Comparison of ENCODE assay signal across 19 cellular contexts in the genomic region with DNA sequence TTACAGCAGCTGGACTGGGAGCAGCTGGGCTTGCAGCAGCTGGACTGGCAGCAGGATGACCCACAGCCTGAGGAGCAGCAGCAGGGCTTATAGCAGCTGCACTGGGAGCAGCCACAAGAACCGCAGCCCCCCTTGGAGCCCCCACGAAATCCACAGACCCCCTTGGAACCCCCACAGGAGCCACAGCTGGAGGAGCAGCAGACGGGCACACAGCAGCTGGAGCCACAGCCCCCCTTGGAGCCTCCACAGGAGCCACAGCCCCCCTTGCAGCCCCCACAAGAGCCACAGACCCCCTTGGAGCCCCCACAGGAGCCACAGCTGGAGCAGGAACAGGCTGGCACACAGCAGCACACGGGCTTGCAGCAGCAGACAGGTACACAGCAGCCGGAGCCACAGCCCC. TPM values are rescaled to one million over a fixed set of nuclear protein-coding genes. Genes with fewer than 3 reads are reported as not detected.
"Had no signal": no experiment of that assay in that cellular context is flagged by ENCODE, and none has a peak within 500 bp of the region (broad histone marks: within the 10 kb centered on the region; RNA-seq: fewer than 3 reads in every experiment).

No MANE protein-coding gene starts in this region.

RNA-seq across cellular contexts. Expression of a gene that starts 0.4 kb away (rescaled TPM):
- total RNA-seq: activated B cell treated with CpG ODN at 0.5 μM for 24 hours; activated CD4-positive, alpha-beta memory T cell treated with anti-CD3 and anti-CD28 coated beads for 36 hours; activated CD4-positive, alpha-beta T cell treated with anti-CD3 and anti-CD28 coated beads, Interleukin-2, amount 10 ng/mL, durations not matched to agents 24 days and 14 days; activated CD8-positive, alpha-beta memory T cell treated with anti-CD3 and anti-CD28 coated beads for 36 hours; activated CD8-positive, alpha-beta T cell treated with anti-CD3 and anti-CD28 coated beads for 36 hours; activated naive CD4-positive, alpha-beta T cell treated with anti-CD3 and anti-CD28 coated beads for 36 hours; activated naive CD4-positive, alpha-beta T cell treated with anti-CD3 and anti-CD28 coated beads, Interleukin-2, amount 50 U/mL, for 72 hours; activated naive CD8-positive, alpha-beta T cell treated with anti-CD3 and anti-CD28 coated beads for 36 hours; activated T-cell treated with anti-CD3 and anti-CD28 coated beads, Interleukin-2, amount 50 U/mL, for 4 hours; activated T-cell treated with anti-CD3 and anti-CD28 coated beads, Interleukin-2, amount 50 U/mL, for 72 hours; activated T-helper 1 cell treated with anti-CD3 and anti-CD28 coated beads, Interleukin-12 subunit alpha, Interleukin-12 subunit beta, Interleukin-2, Interleukin-4 antibody, amounts not matched to agents 30 ng/mL and 10 ng/mL and 1 ng/mL, durations not matched to agents 14 hours and 24 hours and 36 hours; activated T-helper 17 cell treated with anti-CD3 and anti-CD28 coated beads, Interleukin-2, amount 50 U/mL, for 72 hours; adrenal gland; aorta; astrocyte; body of pancreas; breast epithelium; cardiac septum; cerebellum had no signal
- polyA plus RNA-seq: adrenal gland, aorta had no signal

RNA-seq across cellular contexts. Expression of a gene that starts 9.8 kb away (rescaled TPM):
- total RNA-seq: activated B cell treated with CpG ODN at 0.5 μM for 24 hours; activated CD4-positive, alpha-beta memory T cell treated with anti-CD3 and anti-CD28 coated beads for 36 hours; activated CD4-positive, alpha-beta T cell treated with anti-CD3 and anti-CD28 coated beads, Interleukin-2, amount 10 ng/mL, durations not matched to agents 24 days and 14 days; activated CD8-positive, alpha-beta memory T cell treated with anti-CD3 and anti-CD28 coated beads for 36 hours; activated CD8-positive, alpha-beta T cell treated with anti-CD3 and anti-CD28 coated beads for 36 hours; activated naive CD4-positive, alpha-beta T cell treated with anti-CD3 and anti-CD28 coated beads for 36 hours; activated naive CD4-positive, alpha-beta T cell treated with anti-CD3 and anti-CD28 coated beads, Interleukin-2, amount 50 U/mL, for 72 hours; activated naive CD8-positive, alpha-beta T cell treated with anti-CD3 and anti-CD28 coated beads for 36 hours; activated T-cell treated with anti-CD3 and anti-CD28 coated beads, Interleukin-2, amount 50 U/mL, for 4 hours; activated T-cell treated with anti-CD3 and anti-CD28 coated beads, Interleukin-2, amount 50 U/mL, for 72 hours; activated T-helper 1 cell treated with anti-CD3 and anti-CD28 coated beads, Interleukin-12 subunit alpha, Interleukin-12 subunit beta, Interleukin-2, Interleukin-4 antibody, amounts not matched to agents 30 ng/mL and 10 ng/mL and 1 ng/mL, durations not matched to agents 14 hours and 24 hours and 36 hours; activated T-helper 17 cell treated with anti-CD3 and anti-CD28 coated beads, Interleukin-2, amount 50 U/mL, for 72 hours; adrenal gland; aorta; astrocyte; body of pancreas; breast epithelium; cardiac septum; cerebellum had no signal
- polyA plus RNA-seq: adrenal gland, aorta had no signal

RNA-seq across cellular contexts. Expression of a gene that starts 14.0 kb away (rescaled TPM):
- total RNA-seq: activated B cell treated with CpG ODN at 0.5 μM for 24 hours; activated CD4-positive, alpha-beta memory T cell treated with anti-CD3 and anti-CD28 coated beads for 36 hours; activated CD4-positive, alpha-beta T cell treated with anti-CD3 and anti-CD28 coated beads, Interleukin-2, amount 10 ng/mL, durations not matched to agents 24 days and 14 days; activated CD8-positive, alpha-beta memory T cell treated with anti-CD3 and anti-CD28 coated beads for 36 hours; activated CD8-positive, alpha-beta T cell treated with anti-CD3 and anti-CD28 coated beads for 36 hours; activated naive CD4-positive, alpha-beta T cell treated with anti-CD3 and anti-CD28 coated beads for 36 hours; activated naive CD4-positive, alpha-beta T cell treated with anti-CD3 and anti-CD28 coated beads, Interleukin-2, amount 50 U/mL, for 72 hours; activated naive CD8-positive, alpha-beta T cell treated with anti-CD3 and anti-CD28 coated beads for 36 hours; activated T-cell treated with anti-CD3 and anti-CD28 coated beads, Interleukin-2, amount 50 U/mL, for 4 hours; activated T-cell treated with anti-CD3 and anti-CD28 coated beads, Interleukin-2, amount 50 U/mL, for 72 hours; activated T-helper 1 cell treated with anti-CD3 and anti-CD28 coated beads, Interleukin-12 subunit alpha, Interleukin-12 subunit beta, Interleukin-2, Interleukin-4 antibody, amounts not matched to agents 30 ng/mL and 10 ng/mL and 1 ng/mL, durations not matched to agents 14 hours and 24 hours and 36 hours; activated T-helper 17 cell treated with anti-CD3 and anti-CD28 coated beads, Interleukin-2, amount 50 U/mL, for 72 hours; adrenal gland; aorta; astrocyte; body of pancreas; breast epithelium; cardiac septum; cerebellum had no signal
- polyA plus RNA-seq: adrenal gland, aorta had no signal

RNA-seq across cellular contexts. Expression of a gene that starts 21.7 kb away (rescaled TPM):
- total RNA-seq: activated B cell treated with CpG ODN at 0.5 μM for 24 hours; activated CD4-positive, alpha-beta memory T cell treated with anti-CD3 and anti-CD28 coated beads for 36 hours; activated CD4-positive, alpha-beta T cell treated with anti-CD3 and anti-CD28 coated beads, Interleukin-2, amount 10 ng/mL, durations not matched to agents 24 days and 14 days; activated CD8-positive, alpha-beta memory T cell treated with anti-CD3 and anti-CD28 coated beads for 36 hours; activated CD8-positive, alpha-beta T cell treated with anti-CD3 and anti-CD28 coated beads for 36 hours; activated naive CD4-positive, alpha-beta T cell treated with anti-CD3 and anti-CD28 coated beads for 36 hours; activated naive CD4-positive, alpha-beta T cell treated with anti-CD3 and anti-CD28 coated beads, Interleukin-2, amount 50 U/mL, for 72 hours; activated naive CD8-positive, alpha-beta T cell treated with anti-CD3 and anti-CD28 coated beads for 36 hours; activated T-cell treated with anti-CD3 and anti-CD28 coated beads, Interleukin-2, amount 50 U/mL, for 4 hours; activated T-cell treated with anti-CD3 and anti-CD28 coated beads, Interleukin-2, amount 50 U/mL, for 72 hours; activated T-helper 1 cell treated with anti-CD3 and anti-CD28 coated beads, Interleukin-12 subunit alpha, Interleukin-12 subunit beta, Interleukin-2, Interleukin-4 antibody, amounts not matched to agents 30 ng/mL and 10 ng/mL and 1 ng/mL, durations not matched to agents 14 hours and 24 hours and 36 hours; activated T-helper 17 cell treated with anti-CD3 and anti-CD28 coated beads, Interleukin-2, amount 50 U/mL, for 72 hours; adrenal gland; aorta; astrocyte; body of pancreas; breast epithelium; cardiac septum; cerebellum had no signal
- polyA plus RNA-seq: adrenal gland, aorta had no signal

RNA-seq across cellular contexts. Expression of a gene that starts 22.8 kb away (rescaled TPM):
- total RNA-seq: activated B cell treated with CpG ODN at 0.5 μM for 24 hours; activated CD4-positive, alpha-beta memory T cell treated with anti-CD3 and anti-CD28 coated beads for 36 hours; activated CD4-positive, alpha-beta T cell treated with anti-CD3 and anti-CD28 coated beads, Interleukin-2, amount 10 ng/mL, durations not matched to agents 24 days and 14 days; activated CD8-positive, alpha-beta memory T cell treated with anti-CD3 and anti-CD28 coated beads for 36 hours; activated CD8-positive, alpha-beta T cell treated with anti-CD3 and anti-CD28 coated beads for 36 hours; activated naive CD4-positive, alpha-beta T cell treated with anti-CD3 and anti-CD28 coated beads for 36 hours; activated naive CD4-positive, alpha-beta T cell treated with anti-CD3 and anti-CD28 coated beads, Interleukin-2, amount 50 U/mL, for 72 hours; activated naive CD8-positive, alpha-beta T cell treated with anti-CD3 and anti-CD28 coated beads for 36 hours; activated T-cell treated with anti-CD3 and anti-CD28 coated beads, Interleukin-2, amount 50 U/mL, for 4 hours; activated T-cell treated with anti-CD3 and anti-CD28 coated beads, Interleukin-2, amount 50 U/mL, for 72 hours; activated T-helper 1 cell treated with anti-CD3 and anti-CD28 coated beads, Interleukin-12 subunit alpha, Interleukin-12 subunit beta, Interleukin-2, Interleukin-4 antibody, amounts not matched to agents 30 ng/mL and 10 ng/mL and 1 ng/mL, durations not matched to agents 14 hours and 24 hours and 36 hours; activated T-helper 17 cell treated with anti-CD3 and anti-CD28 coated beads, Interleukin-2, amount 50 U/mL, for 72 hours; adrenal gland; aorta; astrocyte; body of pancreas; breast epithelium; cardiac septum; cerebellum had no signal
- polyA plus RNA-seq: aorta had no signal
